ENCODE assay signal across 15 cellular contexts in the genomic region with DNA sequence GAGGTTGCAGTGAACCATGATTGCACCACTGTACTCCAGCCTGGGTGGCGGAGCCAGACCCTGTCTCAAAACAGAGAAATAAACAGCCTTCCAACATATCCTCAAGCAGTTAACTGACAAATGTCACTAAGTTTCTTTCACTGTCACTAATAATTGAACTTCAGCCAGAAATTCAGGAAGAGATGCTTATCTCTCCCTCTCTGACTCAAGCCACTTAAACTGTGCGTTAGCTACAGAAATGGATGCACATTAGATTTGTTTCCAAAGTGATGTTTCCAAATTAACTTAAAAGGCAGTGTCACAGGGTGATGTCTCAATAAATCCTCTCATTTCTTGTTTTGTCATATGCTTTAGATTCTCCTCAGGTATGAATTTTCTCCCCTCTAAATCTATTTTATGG.
"Had no signal": no experiment of that assay in that cellular context is flagged by ENCODE, and none has a peak within 500 bp of the region (broad histone marks: within the 10 kb centered on the region; RNA-seq: fewer than 3 reads in every experiment).

No MANE protein-coding gene starts in this region.

- DNase-seq: activated naive CD8-positive, alpha-beta T cell treated with anti-CD3 and anti-CD28 coated beads, Interleukin-2, amount 10 ng/mL, durations not matched to agents 7 days and 5 days; activated T-cell treated with anti-CD3 and anti-CD28 coated beads, Interleukin-2, amount 50 U/mL, for 48 hours; central memory CD4-positive, alpha-beta T cell; effector CD4-positive, alpha-beta T cell; foreskin fibroblast; immature natural killer cell; left cardiac atrium; lower lobe of right lung; naive B cell; stimulated activated CD4-positive, alpha-beta T cell treated with anti-CD3 and anti-CD28 coated beads, Interleukin-1b, Interleukin-23, amount 100 ng/mL, for 48 hours; stomach; testis; upper lobe of left lung had no signal

- H3K4me1 Mint-ChIP-seq: mesothelial cell of epicardium had no signal

- H3K9me3 Mint-ChIP-seq: immature natural killer cell had no signal

- ATAC-seq: left cardiac atrium had no signal

- H3K4me3 Mint-ChIP-seq: activated naive CD8-positive, alpha-beta T cell treated with anti-CD3 and anti-CD28 coated beads, Interleukin-2, amount 10 ng/mL, durations not matched to agents 7 days and 5 days; brain; immature natural killer cell; mesothelial cell of epicardium; naive B cell had no signal

- H3K27me3 Mint-ChIP-seq: activated naive CD8-positive, alpha-beta T cell treated with anti-CD3 and anti-CD28 coated beads, Interleukin-2, amount 10 ng/mL, durations not matched to agents 7 days and 5 days; brain; naive B cell had no signal

- H3K27ac Mint-ChIP-seq: activated naive CD8-positive, alpha-beta T cell treated with anti-CD3 and anti-CD28 coated beads, Interleukin-2, amount 10 ng/mL, durations not matched to agents 7 days and 5 days; brain; mesothelial cell of epicardium had no signal
